Comparison of ENCODE assay signal across 12 cellular contexts in genomic region chr1:152182942-152183341, GRCh38. TPM values are rescaled to one million over a fixed set of nuclear protein-coding genes. Genes with fewer than 3 reads are reported as not detected.
DNase-seq lines count a peak whose midpoint lies in the region; ATAC-seq, FAIRE-seq and TF ChIP-seq lines count a peak whose summit lies in the region.
"Had no signal": no experiment of that assay in that cellular context is flagged by ENCODE, and none has a peak within 500 bp of the region (broad histone marks: within the 10 kb centered on the region; RNA-seq: fewer than 3 reads in every experiment).

No MANE protein-coding gene starts in this region.

- no peaks in the 10 kb centered on the region for H3K9me3 ChIP-seq in lower lobe of right lung
- no peaks in the 10 kb centered on the region for H3K9me3 ChIP-seq in endodermal cell (ENCODE audit: control insufficient read depth, low read length)
- H3K9me3 ChIP-seq: breast epithelium, neutrophil had no signal

- POLR2A ChIA-PET in naive thymus-derived CD8-positive, alpha-beta T cell (lab: Charles Lee) = no interaction called here

- 60 to 76% methylated on average over 2 of the region's 2 CpGs for WGBS in endodermal cell (ENCODE audit: insufficient coverage in 1 of 2, insufficient read length in 1 of 2), 2 experiments

- H3K36me3 Mint-ChIP-seq in HFFc6 (ENCODE audit: low read depth) (no peaks in the 10 kb centered on the region), endodermal cell (ENCODE audit: low read depth) (no peaks in the 10 kb centered on the region), glutamatergic neuron (ENCODE audit: unreplicated experiment) (no peaks in the 10 kb centered on the region)
- no peaks in the 10 kb centered on the region for H3K36me3 Mint-ChIP-seq in naive thymus-derived CD8-positive, alpha-beta T cell

- H3K4me3 Mint-ChIP-seq in HFFc6 (no peak overlapping the region), endodermal cell (no peak overlapping the region), glutamatergic neuron (ENCODE audit: unreplicated experiment) (no peak overlapping the region)
- H3K4me3 Mint-ChIP-seq in naive thymus-derived CD8-positive, alpha-beta T cell = no peak overlapping the region

- H3K4me1 Mint-ChIP-seq in HFFc6 (ENCODE audit: low read depth) = peaks cover 29% of the 10 kb centered on the region
- H3K4me1 Mint-ChIP-seq in naive thymus-derived CD8-positive, alpha-beta T cell = peaks cover 0 to 6% (median 2%) of the 10 kb centered on the region in 4 donors
- H3K4me1 Mint-ChIP-seq in endodermal cell = no peaks in the 10 kb centered on the region
- H3K4me1 Mint-ChIP-seq in glutamatergic neuron (ENCODE audit: low read depth, unreplicated experiment) = no peaks in the 10 kb centered on the region

- H3K9me3 Mint-ChIP-seq in HFFc6 (no peaks in the 10 kb centered on the region), endodermal cell (no peaks in the 10 kb centered on the region), glutamatergic neuron (ENCODE audit: unreplicated experiment) (no peaks in the 10 kb centered on the region)
- no peaks in the 10 kb centered on the region for H3K9me3 Mint-ChIP-seq in naive thymus-derived CD8-positive, alpha-beta T cell

- no peak for TF ChIP-seq POLR2A in GM12892 (IDR thresholded peaks at IDR 0.05; ENCODE audit: low read depth, low read length)

- H3K9ac ChIP-seq in endodermal cell (ENCODE audit: extremely low read depth, low read length, poor library complexity, severe bottlenecking) = no peak overlapping the region

- peak; percentile 44 for DNase-seq in AG09319 (ENCODE audit: extremely low read depth, low read depth)
- DNase-seq in HFFc6 = peak; percentile 69
- peak; percentile 78 for DNase-seq in astrocyte of the hippocampus (ENCODE audit: low read depth, low spot score)
- DNase-seq in lower lobe of right lung = no peak
- no peak for DNase-seq in naive thymus-derived CD8-positive, alpha-beta T cell
- DNase-seq in endodermal cell = no peak
- no peak for DNase-seq in GM12892 (ENCODE audit: insufficient read length)
- no peak for DNase-seq in glutamatergic neuron
- DNase-seq: DMS79, NCI-H2107 had no signal

- intact Hi-C loops in lower lobe of right lung (cut with DNase I) = loop anchor here (10.0 kb wide), 1 partner anchor 128 kb away; no protein-coding TSS in a partner anchor

- H3K27me3 ChIP-seq in lower lobe of right lung (ENCODE audit: low read depth) (no peaks in the 10 kb centered on the region), endodermal cell (ENCODE audit: control insufficient read depth, insufficient read depth, low read length, poor library complexity, severe bottlenecking) (no peaks in the 10 kb centered on the region)
- H3K27me3 ChIP-seq: breast epithelium had no signal

- no peak overlapping the region for H3K27ac ChIP-seq in lower lobe of right lung
- H3K27ac ChIP-seq in endodermal cell (ENCODE audit: low read depth, low read length) = no peak overlapping the region
- H3K27ac ChIP-seq: neutrophil had no signal

- TF ChIP-seq CTCF in AG09319 (IDR thresholded peaks at IDR 0.05; ENCODE audit: low read depth, low read length) = no peak
- TF ChIP-seq CTCF in HFFc6 (IDR thresholded peaks at IDR 0.05) = no peak
- no peak for TF ChIP-seq CTCF in lower lobe of right lung (IDR thresholded peaks at IDR 0.05)
- no peak for TF ChIP-seq CTCF in endodermal cell (conservative IDR thresholded peaks at IDR 0.05)
- TF ChIP-seq CTCF in glutamatergic neuron (IDR thresholded peaks at IDR 0.05; ENCODE audit: partially characterized antibody, unreplicated experiment) = no peak

- FAIRE-seq in GM12892 (lab: Jason Lieb, UNC) = no peak

- peak; percentile 53 to 57 for ATAC-seq in lower lobe of right lung
- ATAC-seq in naive thymus-derived CD8-positive, alpha-beta T cell = no peak

- H3K27me3 Mint-ChIP-seq in HFFc6 (ENCODE audit: insufficient read depth) = peaks cover 7% of the 10 kb centered on the region
- H3K27me3 Mint-ChIP-seq in naive thymus-derived CD8-positive, alpha-beta T cell = peaks cover 4 to 22% (median 5%) of the 10 kb centered on the region in 5 donors
- peaks cover 10% of the 10 kb centered on the region for H3K27me3 Mint-ChIP-seq in endodermal cell (ENCODE audit: insufficient read depth)
- no peaks in the 10 kb centered on the region for H3K27me3 Mint-ChIP-seq in glutamatergic neuron (ENCODE audit: unreplicated experiment)

- H3K36me3 ChIP-seq in lower lobe of right lung = no peaks in the 10 kb centered on the region
- no peaks in the 10 kb centered on the region for H3K36me3 ChIP-seq in endodermal cell (ENCODE audit: control insufficient read depth, insufficient read depth, low read length)
- H3K36me3 ChIP-seq: breast epithelium, neutrophil had no signal

- H3K4me3 ChIP-seq in lower lobe of right lung (no peak overlapping the region), endodermal cell (ENCODE audit: low read length) (no peak overlapping the region)
- H3K4me3 ChIP-seq: breast epithelium had no signal

- no peak overlapping the region; the same call in 1 of the 2 replicates for H3K27ac Mint-ChIP-seq in HFFc6
- no peak overlapping the region for H3K27ac Mint-ChIP-seq in naive thymus-derived CD8-positive, alpha-beta T cell
- no peak overlapping the region for H3K27ac Mint-ChIP-seq in endodermal cell
- no peak overlapping the region for H3K27ac Mint-ChIP-seq in glutamatergic neuron (ENCODE audit: unreplicated experiment)

- H3K4me1 ChIP-seq in lower lobe of right lung = peaks cover 4% of the 10 kb centered on the region
- H3K4me1 ChIP-seq in endodermal cell (ENCODE audit: control insufficient read depth, insufficient read depth, low read length) = no peaks in the 10 kb centered on the region
- H3K4me1 ChIP-seq: breast epithelium had no signal

RNA-seq across cellular contexts. Expression of gene RPTN, which starts 23.9 kb away (rescaled TPM):
- total RNA-seq in HFFc6 (2021; fragmentation: NEBNext Ultra II Directional; extraction: Animal tissue kit (Norgen Biotek cat#: 25700)) = not detected
- total RNA-seq in lower lobe of right lung (not detected), endodermal cell (not detected), glutamatergic neuron (ENCODE audit: unreplicated experiment) (not detected)
- total RNA-seq in naive thymus-derived CD8-positive, alpha-beta T cell = not detected
- polyA plus RNA-seq in naive thymus-derived CD8-positive, alpha-beta T cell = not detected
- not detected for polyA plus RNA-seq in endodermal cell (2013, experiment 1 of 2)
- not detected for polyA plus RNA-seq in endodermal cell (2013, experiment 2 of 2)
- polyA plus RNA-seq in GM12892 (2012; ENCODE audit: missing spikeins) = not detected
- total RNA-seq: breast epithelium had no signal

RNA-seq across cellular contexts. Expression of gene HRNR, which starts 41.1 kb away (rescaled TPM):
- not detected for total RNA-seq in HFFc6 (2021; fragmentation: NEBNext Ultra II Directional; extraction: Animal tissue kit (Norgen Biotek cat#: 25700))
- not detected for total RNA-seq in lower lobe of right lung
- under 1 TPM in 1 of 2 experiments, not detected in 1; 0.10 TPM for total RNA-seq in naive thymus-derived CD8-positive, alpha-beta T cell
- polyA plus RNA-seq in naive thymus-derived CD8-positive, alpha-beta T cell = under 1 TPM in 1 of 3 donors, not detected in 2; 0.03 TPM
- not detected for total RNA-seq in endodermal cell
- not detected for polyA plus RNA-seq in endodermal cell (2013, experiment 1 of 2)
- not detected for polyA plus RNA-seq in endodermal cell (2013, experiment 2 of 2)
- polyA plus RNA-seq in GM12892 (2012; ENCODE audit: missing spikeins) = 0.02 TPM
- not detected for total RNA-seq in glutamatergic neuron (ENCODE audit: unreplicated experiment)
- total RNA-seq: breast epithelium had no signal

Comparison
In these comparisons a context has a peak if more than half of its experiments do, and no peak if none do; other contexts are left out.
1. DNase-seq: peak in AG09319 (single experiment), HFFc6 (single experiment) and astrocyte of the hippocampus (single experiment); none in lower lobe of right lung (single experiment), naive thymus-derived CD8-positive, alpha-beta T cell (0 of 10), endodermal cell (single experiment), GM12892 (single experiment) and glutamatergic neuron (single experiment).
2. ATAC-seq: peak in lower lobe of right lung (2 of 2); none in naive thymus-derived CD8-positive, alpha-beta T cell (0 of 2).